15 cellular contexts compared by ENCODE assay signal in genomic region chr1:158115126-158115525, GRCh38.
DNase-seq lines count a peak whose midpoint lies in the region; ATAC-seq and TF ChIP-seq lines count a peak whose summit lies in the region.
"Had no signal": no experiment of that assay in that cellular context is flagged by ENCODE, and none has a peak within 500 bp of the region (broad histone marks: within the 10 kb centered on the region; RNA-seq: fewer than 3 reads in every experiment).

No MANE protein-coding gene starts in this region.

- H3K9me3 Mint-ChIP-seq in activated B cell treated with CpG ODN at 0.5 μM for 24 hours: no peaks in the 10 kb centered on the region
- no peaks in the 10 kb centered on the region for H3K9me3 Mint-ChIP-seq in activated naive CD4-positive, alpha-beta T cell treated with anti-CD3 and anti-CD28 coated beads for 36 hours
- no peaks in the 10 kb centered on the region for H3K9me3 Mint-ChIP-seq in natural killer cell treated with Interleukin-12 subunit alpha and Interleukin-12 subunit beta and Interleukin-15 and Interleukin-18, amount 100 ng/mL, for 72 hours

- no peak overlapping the region for H3K27ac Mint-ChIP-seq in activated B cell treated with CpG ODN at 0.5 μM for 24 hours
- no peak overlapping the region for H3K27ac Mint-ChIP-seq in activated naive CD4-positive, alpha-beta T cell treated with anti-CD3 and anti-CD28 coated beads for 36 hours
- no peak overlapping the region for H3K27ac Mint-ChIP-seq in natural killer cell treated with Interleukin-12 subunit alpha and Interleukin-12 subunit beta and Interleukin-15 and Interleukin-18, amount 100 ng/mL, for 72 hours

- H3K9me3 ChIP-seq in gastroesophageal sphincter: no peaks in the 10 kb centered on the region
- H3K9me3 ChIP-seq: neutrophil, spleen had no signal

- CTCF ChIA-PET in activated B cell treated with CpG ODN at 0.5 μM for 24 hours (lab: Charles Lee): interaction anchor here (1.0 to 14.1 kb wide), 6 partner anchors 10 to 535 kb away, joined by 3 to 276 read pairs (median 8); partner anchors contain the start of gene KIRREL1
- CTCF ChIA-PET in activated naive CD4-positive, alpha-beta T cell treated with anti-CD3 and anti-CD28 coated beads for 36 hours (lab: Charles Lee): interaction anchor here (1.1 to 2.2 kb wide), 5 partner anchors 9 to 153 kb away, joined by 3 to 14 read pairs (median 6); no protein-coding TSS in a partner anchor

- H3K27me3 ChIP-seq in gastroesophageal sphincter: peaks cover 42% of the 10 kb centered on the region

- ATAC-seq in GM18505 (IDR thresholded peaks at IDR 0.05; ENCODE audit: unreplicated experiment): peak; percentile 72
- ATAC-seq in GM21381 (IDR thresholded peaks at IDR 0.05; ENCODE audit: unreplicated experiment): peak; percentile 84
- ATAC-seq in HG03066 (IDR thresholded peaks at IDR 0.05; ENCODE audit: low read depth, unreplicated experiment): peak; percentile 84
- peak; percentile 68 for ATAC-seq in activated B cell treated with CpG ODN at 0.5 μM for 24 hours (ENCODE audit: low read depth)
- ATAC-seq in HG03097 (IDR thresholded peaks at IDR 0.05; ENCODE audit: low FRiP score, unreplicated experiment): no peak
- no peak for ATAC-seq in natural killer cell treated with Interleukin-12 subunit alpha and Interleukin-12 subunit beta and Interleukin-15 and Interleukin-18, amount 100 ng/mL, for 72 hours
- no peak for ATAC-seq in gastroesophageal sphincter
- ATAC-seq: left lobe of liver had no signal

- POLR2A ChIA-PET in activated B cell treated with CpG ODN at 0.5 μM for 24 hours (lab: Charles Lee): no interaction called here

- peak overlapping the region; percentile 6 for H3K4me3 Mint-ChIP-seq in activated B cell treated with CpG ODN at 0.5 μM for 24 hours
- H3K4me3 Mint-ChIP-seq in activated naive CD4-positive, alpha-beta T cell treated with anti-CD3 and anti-CD28 coated beads for 36 hours: no peak overlapping the region
- no peak overlapping the region for H3K4me3 Mint-ChIP-seq in natural killer cell treated with Interleukin-12 subunit alpha and Interleukin-12 subunit beta and Interleukin-15 and Interleukin-18, amount 100 ng/mL, for 72 hours

- H3K36me3 Mint-ChIP-seq in activated B cell treated with CpG ODN at 0.5 μM for 24 hours (ENCODE audit: low read depth): no peaks in the 10 kb centered on the region
- H3K36me3 Mint-ChIP-seq in activated naive CD4-positive, alpha-beta T cell treated with anti-CD3 and anti-CD28 coated beads for 36 hours (ENCODE audit: low read depth): no peaks in the 10 kb centered on the region
- H3K36me3 Mint-ChIP-seq in natural killer cell treated with Interleukin-12 subunit alpha and Interleukin-12 subunit beta and Interleukin-15 and Interleukin-18, amount 100 ng/mL, for 72 hours: peaks cover 10% of the 10 kb centered on the region

- no peak overlapping the region for H3K4me3 ChIP-seq in gastroesophageal sphincter
- H3K4me3 ChIP-seq: spleen had no signal

- H3K4me1 Mint-ChIP-seq in activated B cell treated with CpG ODN at 0.5 μM for 24 hours: peaks cover 31% of the 10 kb centered on the region
- peaks cover 10% of the 10 kb centered on the region for H3K4me1 Mint-ChIP-seq in activated naive CD4-positive, alpha-beta T cell treated with anti-CD3 and anti-CD28 coated beads for 36 hours (ENCODE audit: low read depth)
- peaks cover 11 to 15% of the 10 kb centered on the region in 2 donors for H3K4me1 Mint-ChIP-seq in natural killer cell treated with Interleukin-12 subunit alpha and Interleukin-12 subunit beta and Interleukin-15 and Interleukin-18, amount 100 ng/mL, for 72 hours (ENCODE audit: low read depth in 2 of 2)

- H3K36me3 ChIP-seq in gastroesophageal sphincter: no peaks in the 10 kb centered on the region
- H3K36me3 ChIP-seq: neutrophil, spleen had no signal

- no peak for TF ChIP-seq POLR2A in GM18505 (IDR thresholded peaks at IDR 0.05; ENCODE audit: borderline replicate concordance, extremely low read depth, insufficient read depth, insufficient read length)
- TF ChIP-seq POLR2A in gastroesophageal sphincter (IDR thresholded peaks at IDR 0.05): no peak

- peaks cover 0 to 27% (median 6%) of the 10 kb centered on the region in 3 donors for H3K4me1 ChIP-seq in gastroesophageal sphincter

- no peak for DNase-seq in activated B cell treated with CpG ODN at 0.5 μM for 24 hours
- no peak for DNase-seq in activated naive CD4-positive, alpha-beta T cell treated with anti-CD3 and anti-CD28 coated beads for 36 hours
- no peak for DNase-seq in natural killer cell treated with Interleukin-12 subunit alpha and Interleukin-12 subunit beta and Interleukin-15 and Interleukin-18, amount 100 ng/mL, for 72 hours (ENCODE audit: low spot score)
- DNase-seq: AML-193, anterior cingulate cortex, NCI-H2171 treated with DMSO at 0.1 percent for 48 hours, spleen had no signal

- 100% methylated on average over 3 of the region's 4 CpGs for WGBS in gastroesophageal sphincter (ENCODE audit: low coverage in 1 of 2), 2 donors

- no peak for TF ChIP-seq EP300 in gastroesophageal sphincter (IDR thresholded peaks at IDR 0.05)

- peaks cover 18% of the 10 kb centered on the region for H3K27me3 Mint-ChIP-seq in activated B cell treated with CpG ODN at 0.5 μM for 24 hours
- peaks cover 46% of the 10 kb centered on the region for H3K27me3 Mint-ChIP-seq in activated naive CD4-positive, alpha-beta T cell treated with anti-CD3 and anti-CD28 coated beads for 36 hours (ENCODE audit: low read depth)
- peaks cover 56 to 76% of the 10 kb centered on the region in 2 donors for H3K27me3 Mint-ChIP-seq in natural killer cell treated with Interleukin-12 subunit alpha and Interleukin-12 subunit beta and Interleukin-15 and Interleukin-18, amount 100 ng/mL, for 72 hours

- intact Hi-C loops in activated B cell treated with CpG ODN at 0.5 μM for 24 hours (cut with micrococcal nuclease): loop anchor here (2.0 to 10.0 kb wide), 4 partner anchors 18 to 957 kb away; partner anchors contain the start of gene IFI16
- intact Hi-C loops in activated naive CD4-positive, alpha-beta T cell treated with anti-CD3 and anti-CD28 coated beads for 36 hours (cut with micrococcal nuclease): loop anchor here (10.0 kb wide), 1 partner anchor 960 kb away; the partner anchor contains the start of gene AIM2

- TF ChIP-seq CTCF in activated B cell treated with CpG ODN at 0.5 μM for 24 hours (IDR thresholded peaks at IDR 0.05) (no peak), gastroesophageal sphincter (IDR thresholded peaks at IDR 0.05) (no peak)

- no peak overlapping the region for H3K27ac ChIP-seq in gastroesophageal sphincter
- H3K27ac ChIP-seq: KMS-11, neutrophil, spleen had no signal

Comparison
In these comparisons a context has a peak if more than half of its experiments do, and no peak if none do; other contexts are left out.
1. ATAC-seq: peak in GM18505 (single experiment), GM21381 (single experiment), HG03066 (single experiment) and activated B cell treated with CpG ODN at 0.5 μM for 24 hours (single experiment); none in HG03097 (single experiment), natural killer cell treated with Interleukin-12 subunit alpha and Interleukin-12 subunit beta and Interleukin-15 and Interleukin-18, amount 100 ng/mL, for 72 hours (0 of 2) and gastroesophageal sphincter (single experiment).